ENCODE assay signal across 9 cellular contexts in the genomic region with DNA sequence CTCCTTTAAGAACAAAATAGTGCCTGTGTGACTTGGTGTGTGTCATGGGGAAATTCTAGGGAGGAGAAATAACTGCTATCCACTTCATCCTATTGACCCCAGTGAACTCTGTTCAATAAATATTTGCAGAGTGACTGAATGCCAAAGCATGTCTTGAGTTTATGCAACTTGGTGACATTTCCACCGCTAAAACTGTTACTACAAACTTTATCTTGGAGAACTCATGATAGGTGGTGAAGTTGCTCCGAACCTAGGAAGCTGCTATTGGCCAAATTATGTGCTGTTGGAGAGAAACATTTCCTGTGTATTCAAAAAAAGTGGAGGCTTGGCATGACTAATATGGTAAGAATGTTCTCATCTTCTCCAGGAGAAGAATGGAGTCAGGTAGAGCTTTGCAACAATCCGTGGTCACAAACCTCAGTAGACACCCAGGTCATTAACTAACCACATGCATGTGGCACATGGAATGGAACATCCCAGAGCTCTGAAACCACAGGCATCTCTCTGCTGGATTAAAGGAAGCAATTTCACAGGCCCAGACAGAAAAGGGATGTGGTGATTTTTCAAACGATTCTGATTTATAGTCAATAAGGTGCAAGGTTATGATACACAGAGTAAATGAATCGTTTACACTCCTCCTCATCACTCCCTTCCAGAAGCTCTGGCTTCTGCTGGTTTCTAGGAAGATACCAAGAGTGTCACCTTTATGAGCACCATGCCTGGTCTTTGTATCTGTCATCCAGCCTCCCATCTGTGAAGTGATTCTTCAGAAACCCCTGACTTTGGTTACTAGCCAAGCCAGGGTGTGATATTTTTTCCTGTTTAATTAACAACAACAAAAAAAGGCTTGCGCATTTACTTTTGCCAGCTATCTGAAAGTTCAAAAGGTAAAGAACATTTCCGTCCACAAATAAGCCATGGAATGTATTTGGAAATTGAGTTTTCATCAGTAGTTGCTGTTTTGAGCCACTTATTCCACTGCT.
DNase-seq lines count a peak whose midpoint lies in the region; ATAC-seq and TF ChIP-seq lines count a peak whose summit lies in the region.
"Had no signal": no experiment of that assay in that cellular context is flagged by ENCODE, and none has a peak within 500 bp of the region (broad histone marks: within the 10 kb centered on the region; RNA-seq: fewer than 3 reads in every experiment).

No MANE protein-coding gene starts in this region.

- peaks cover 45% of the 10 kb centered on the region for H3F3A ChIP-seq in PC-9 (ENCODE audit: insufficient read depth, low read depth)

- H3K27ac Mint-ChIP-seq in osteocyte (ENCODE audit: unreplicated experiment), result peak overlapping the region; percentile 76

- intact Hi-C loops in PC-9 (cut with micrococcal nuclease; ENCODE audit: unreplicated experiment), result loop anchor here (1.0 to 10.0 kb wide), 17 partner anchors 32 to 813 kb away; partner anchors contain the start of genes LYPLAL1 and TGFB2

- H3K36me3 ChIP-seq in PC-9 (ENCODE audit: low read depth), result no peaks in the 10 kb centered on the region

- H3K9me3 ChIP-seq in PC-9 (ENCODE audit: insufficient read depth, low read depth), result peaks cover 16% of the 10 kb centered on the region; the same call in 1 of the 2 replicates

- no peaks in the 10 kb centered on the region for H3K79me2 ChIP-seq in PC-9 (ENCODE audit: low read depth)

- no peak overlapping the region for H3K4me3 Mint-ChIP-seq in osteocyte (ENCODE audit: unreplicated experiment)

- peaks cover 45% of the 10 kb centered on the region for H3K4me1 ChIP-seq in PC-9 (replicated peaks; ENCODE audit: insufficient read depth)

- H3K27me3 ChIP-seq in PC-9 (ENCODE audit: insufficient read depth, low read depth), result no peaks in the 10 kb centered on the region

- no peaks in the 10 kb centered on the region for H3K27me3 Mint-ChIP-seq in osteocyte (ENCODE audit: unreplicated experiment)

- H3K36me3 Mint-ChIP-seq in osteocyte (ENCODE audit: unreplicated experiment), result no peaks in the 10 kb centered on the region

- H3K4me1 Mint-ChIP-seq in osteocyte (ENCODE audit: unreplicated experiment), result peaks cover 24% of the 10 kb centered on the region

- H3K9me2 ChIP-seq in PC-9 (ENCODE audit: insufficient read depth), result no peaks in the 10 kb centered on the region

- TSS peak; percentile 96 for BruUV-seq in PC-9 (replicated peaks; lab: Mats Ljungman, UMichigan)

- POLR2A ChIA-PET in PC-9 (lab: Charles Lee; ENCODE audit: unreplicated experiment), result interaction anchor here (0.5 to 1.1 kb wide), 8 partner anchors 214 to 361 kb away, joined by 3 to 8 read pairs (median 6); no protein-coding TSS in a partner anchor

- H3K4me3 ChIP-seq in PC-9, result peak overlapping the region; percentile 13; the same call in 1 of the 2 replicates

- peak; percentile 64 for ATAC-seq in esophagus mucosa
- no peak for ATAC-seq in HG03460 (IDR thresholded peaks at IDR 0.05; ENCODE audit: unreplicated experiment)
- ATAC-seq in GM21447 (IDR thresholded peaks at IDR 0.05; ENCODE audit: unreplicated experiment), result no peak

- H3K27ac ChIP-seq in PC-9, result peak overlapping the region; percentile 95

- H3K4me2 ChIP-seq in PC-9, result peak overlapping the region; percentile 66

- H3K9me3 Mint-ChIP-seq in osteocyte (ENCODE audit: unreplicated experiment), result no peaks in the 10 kb centered on the region

- peak overlapping the region; percentile 47; the same call in 1 of the 2 replicates for H2AFZ ChIP-seq in PC-9

- DNase-seq in DMS53 (lab: John Stamatoyannopoulos, UW), result peak; percentile 68
- peak; percentile 85 to 99 for DNase-seq in PC-9
- DNase-seq in osteocyte (ENCODE audit: extremely low spot score, unreplicated experiment), result no peak
- no peak for DNase-seq in activated gamma-delta T cell treated with Interleukin-2 at 50 U/mL for 16 hours
- DNase-seq in D341Med (ENCODE audit: low spot score), result no peak
- DNase-seq: DND-41 had no signal

- H4K20me1 ChIP-seq in PC-9 (ENCODE audit: insufficient read depth), result no peaks in the 10 kb centered on the region

- TF ChIP-seq CTCF in PC-9 (conservative IDR thresholded peaks at IDR 0.05), result no peak
- TF ChIP-seq CTCF in osteocyte (IDR thresholded peaks at IDR 0.05), result no peak

- CTCF ChIA-PET in PC-9 (lab: Charles Lee), result interaction anchor here (1.0 kb wide), 1 partner anchor 367 kb away, joined by 5 read pairs; no protein-coding TSS in a partner anchor

Comparison
In these comparisons a context has a peak if more than half of its experiments do, and no peak if none do; other contexts are left out.
1. DNase-seq: peak in DMS53 (single experiment) and PC-9 (2 of 2); none in osteocyte (single experiment), activated gamma-delta T cell treated with Interleukin-2 at 50 U/mL for 16 hours (single experiment) and D341Med (single experiment).